ENCODE assay signal across 11 cellular contexts in genomic region chr11:122441702-122442092, GRCh38.
DNase-seq lines count a peak whose midpoint lies in the region; ATAC-seq, FAIRE-seq and TF ChIP-seq lines count a peak whose summit lies in the region.
"Had no signal": no experiment of that assay in that cellular context is flagged by ENCODE, and none has a peak within 500 bp of the region (broad histone marks: within the 10 kb centered on the region; RNA-seq: fewer than 3 reads in every experiment).

No MANE protein-coding gene starts in this region.

- TF ChIP-seq POLR2A in esophagus muscularis mucosa (IDR thresholded peaks at IDR 0.05; ENCODE audit: low read depth) = no peak

- H3K27me3 ChIP-seq in esophagus muscularis mucosa = no peaks in the 10 kb centered on the region

- peak; percentile 33 for DNase-seq in Ammon's horn (ENCODE audit: low spot score)
- DNase-seq in NCI-H187 treated with DMSO at 0.1 percent for 48 hours (lab: John Stamatoyannopoulos, UW) = peak; percentile 12
- DNase-seq in esophagus muscularis mucosa (ENCODE audit: extremely low spot score) = no peak
- DNase-seq in putamen (ENCODE audit: low spot score) = peak; percentile 40
- no peak for DNase-seq in COLO668 (lab: John Stamatoyannopoulos, UW; ENCODE audit: unreplicated experiment)
- DNase-seq in RCC 7860 (ENCODE audit: low spot score) = no peak
- DNase-seq in activated CD8-positive, alpha-beta memory T cell treated with anti-CD3 and anti-CD28 coated beads, Interleukin-2, amount 50 U/mL, for 48 hours = no peak
- DNase-seq: activated T-cell treated with anti-CD3 and anti-CD28 coated beads, Interleukin-2, amount 50 U/mL, for 48 hours had no signal

- TF ChIP-seq CTCF in esophagus muscularis mucosa (IDR thresholded peaks at IDR 0.05) = no peak

- no peak for TF ChIP-seq EP300 in esophagus muscularis mucosa (IDR thresholded peaks at IDR 0.05)

- intact Hi-C loops in esophagus muscularis mucosa (cut with DNase I) = no loop called here

- H3K27ac ChIP-seq in esophagus muscularis mucosa (replicated peaks in 1 of 4) = peak overlapping the region; percentile 61 to 70 (median 66)

- ATAC-seq in HG02610 (IDR thresholded peaks at IDR 0.05; ENCODE audit: unreplicated experiment) = no peak

- H3K9me3 ChIP-seq in esophagus muscularis mucosa = no peaks in the 10 kb centered on the region

- H3K36me3 ChIP-seq in esophagus muscularis mucosa = no peaks in the 10 kb centered on the region

- peaks cover 6 to 32% (median 21%) of the 10 kb centered on the region in 4 donors for H3K4me1 ChIP-seq in esophagus muscularis mucosa

- peak overlapping the region; percentile 54 to 64 (median 60) for H3K4me3 ChIP-seq in esophagus muscularis mucosa

- no peak for FAIRE-seq in RCC 7860 (lab: Jason Lieb, UNC)
- FAIRE-seq: colon, D721Med had no signal

- 50% methylated on average over 5 of the region's 5 CpGs for WGBS in esophagus muscularis mucosa

Comparison
In these comparisons a context has a peak if more than half of its experiments do, and no peak if none do; other contexts are left out.
1. DNase-seq: peak in Ammon's horn (single experiment), NCI-H187 treated with DMSO at 0.1 percent for 48 hours (single experiment) and putamen (single experiment); none in esophagus muscularis mucosa (single experiment), COLO668 (single experiment), RCC 7860 (single experiment) and activated CD8-positive, alpha-beta memory T cell treated with anti-CD3 and anti-CD28 coated beads, Interleukin-2, amount 50 U/mL, for 48 hours (single experiment).